In genomic region chr5:112931473-112931872, GRCh38 we compare ENCODE assay signal across 1 cellular context.
TF ChIP-seq lines count a peak whose summit lies in the region.

No MANE protein-coding gene starts in this region.

TF ChIP-seq in HEK293, 187 proteins besides CTCF, POLR2A, EP300 and RAD21 (continued from another document):
- no peak for TF ChIP-seq ZNF639 (tag by site-specific recombination; IDR thresholded peaks at IDR 0.05)
- peak; percentile 73; the same call in 1 of the 2 replicates for TF ChIP-seq TCF7L2 (IDR thresholded peaks at IDR 0.05; ENCODE audit: borderline replicate concordance, low read depth, low read length)
